In genomic region chr6:16136536-16137450, GRCh38 we compare ENCODE assay signal across 8 cellular contexts. TPM values are rescaled to one million over a fixed set of nuclear protein-coding genes. Genes with fewer than 3 reads are reported as not detected.
A peak's percentile ranks its signal among the peaks of the same experiment; 100 is the strongest.
DNase-seq lines count a peak whose midpoint lies in the region; ATAC-seq lines count a peak whose summit lies in the region.

No MANE protein-coding gene starts in this region.

- H4K20me1 ChIP-seq in BLaER1 treated with 17β-estradiol and CSF1 and Interleukin-3, amounts not matched to agents 10 nM and 100 nM = peaks cover 93 to 100% (median 98%) of the 10 kb centered on the region in 11 experiments

- H3K27ac ChIP-seq in BLaER1 treated with 17β-estradiol and CSF1 and Interleukin-3, amounts not matched to agents 10 nM and 100 nM = peak overlapping the region in 1 of 11 experiments; percentile 23; a peak in 1 of 22 replicates

- H3K4me1 Mint-ChIP-seq in stimulated activated memory B cell treated with anti-CD40 and anti-IgM and Interleukin-4, amounts not matched to agents 10 μg/mL and 1 μg/mL and 100 μg/mL, for 72 hours = peaks cover 69% of the 10 kb centered on the region

- no peaks in the 10 kb centered on the region for H3K9me3 ChIP-seq in BLaER1 treated with 17β-estradiol and CSF1 and Interleukin-3, amounts not matched to agents 10 nM and 100 nM (replicated peaks in 1 of 11)

- H3K27me3 ChIP-seq in BLaER1 treated with 17β-estradiol and CSF1 and Interleukin-3, amounts not matched to agents 10 nM and 100 nM = no peaks in the 10 kb centered on the region

- no peak overlapping the region for H3K4me3 ChIP-seq in BLaER1 treated with 17β-estradiol and CSF1 and Interleukin-3, amounts not matched to agents 10 nM and 100 nM

- no peaks in the 10 kb centered on the region for H3K27me3 Mint-ChIP-seq in stimulated activated memory B cell treated with anti-CD40 and anti-IgM and Interleukin-4, amounts not matched to agents 10 μg/mL and 1 μg/mL and 100 μg/mL, for 72 hours

- H3K9me3 Mint-ChIP-seq in stimulated activated memory B cell treated with anti-CD40 and anti-IgM and Interleukin-4, amounts not matched to agents 10 μg/mL and 1 μg/mL and 100 μg/mL, for 72 hours = no peaks in the 10 kb centered on the region

- H3K4me2 ChIP-seq in BLaER1 treated with 17β-estradiol and CSF1 and Interleukin-3, amounts not matched to agents 10 nM and 100 nM = peak overlapping the region; percentile 20 to 82 (median 35); a peak in 21 of 22 replicates

- DNase-seq in LHCN-M2 (ENCODE audit: low read depth) (peak; percentile 80), hepatic stellate cell (ENCODE audit: low spot score) (peak; percentile 69), NOMO-1 treated with DMSO at 0.1 percent for 48 hours (lab: John Stamatoyannopoulos, UW; ENCODE audit: unreplicated experiment) (no peak), NCI-H748 treated with DMSO at 0.1 percent for 48 hours (lab: John Stamatoyannopoulos, UW) (no peak), KG1 (lab: John Stamatoyannopoulos, UW) (no peak)
- DNase-seq in activated naive CD4-positive, alpha-beta T cell treated with Interleukin-2 at 50 U/mL for 16 hours = peak; percentile 58

- no peak for ATAC-seq in stimulated activated memory B cell treated with anti-CD40 and anti-IgM and Interleukin-4, amounts not matched to agents 10 μg/mL and 1 μg/mL and 100 μg/mL, for 72 hours

- H3K27ac Mint-ChIP-seq in stimulated activated memory B cell treated with anti-CD40 and anti-IgM and Interleukin-4, amounts not matched to agents 10 μg/mL and 1 μg/mL and 100 μg/mL, for 72 hours = peak overlapping the region; percentile 46

- peak overlapping the region; percentile 31 for H3K4me3 Mint-ChIP-seq in stimulated activated memory B cell treated with anti-CD40 and anti-IgM and Interleukin-4, amounts not matched to agents 10 μg/mL and 1 μg/mL and 100 μg/mL, for 72 hours

- H3K36me3 Mint-ChIP-seq in stimulated activated memory B cell treated with anti-CD40 and anti-IgM and Interleukin-4, amounts not matched to agents 10 μg/mL and 1 μg/mL and 100 μg/mL, for 72 hours = peaks cover 53% of the 10 kb centered on the region

- H3K4me1 ChIP-seq in BLaER1 treated with 17β-estradiol and CSF1 and Interleukin-3, amounts not matched to agents 10 nM and 100 nM = peaks cover 42 to 81% (median 52%) of the 10 kb centered on the region in 10 experiments

- 0 out of 22 replicates have a peak overlapping the region, but pooled peaks of 1 of the 11 experiments have one; percentile 31 for H3K9ac ChIP-seq in BLaER1 treated with 17β-estradiol and CSF1 and Interleukin-3, amounts not matched to agents 10 nM and 100 nM

- H3K36me3 ChIP-seq in BLaER1 treated with 17β-estradiol and CSF1 and Interleukin-3, amounts not matched to agents 10 nM and 100 nM = peaks cover 55 to 97% (median 89%) of the 10 kb centered on the region in 11 experiments

RNA-seq across cellular contexts. Expression of gene MYLIP, which starts 7.9 kb away (rescaled TPM):
- total RNA-seq in LHCN-M2 (2014; rRNA removed) = 6.5 and 9.1 TPM in 2 replicates
- 0.89 TPM for polyA plus RNA-seq in LHCN-M2 (2012)

Comparison
In these comparisons a context has a peak if more than half of its experiments do, and no peak if none do; other contexts are left out.
1. DNase-seq: peak in LHCN-M2 (single experiment), activated naive CD4-positive, alpha-beta T cell treated with Interleukin-2 at 50 U/mL for 16 hours (single experiment) and hepatic stellate cell (single experiment); none in NOMO-1 treated with DMSO at 0.1 percent for 48 hours (single experiment), NCI-H748 treated with DMSO at 0.1 percent for 48 hours (single experiment) and KG1 (single experiment).